ENCODE assay signal across 1 cellular context in the genomic region with DNA sequence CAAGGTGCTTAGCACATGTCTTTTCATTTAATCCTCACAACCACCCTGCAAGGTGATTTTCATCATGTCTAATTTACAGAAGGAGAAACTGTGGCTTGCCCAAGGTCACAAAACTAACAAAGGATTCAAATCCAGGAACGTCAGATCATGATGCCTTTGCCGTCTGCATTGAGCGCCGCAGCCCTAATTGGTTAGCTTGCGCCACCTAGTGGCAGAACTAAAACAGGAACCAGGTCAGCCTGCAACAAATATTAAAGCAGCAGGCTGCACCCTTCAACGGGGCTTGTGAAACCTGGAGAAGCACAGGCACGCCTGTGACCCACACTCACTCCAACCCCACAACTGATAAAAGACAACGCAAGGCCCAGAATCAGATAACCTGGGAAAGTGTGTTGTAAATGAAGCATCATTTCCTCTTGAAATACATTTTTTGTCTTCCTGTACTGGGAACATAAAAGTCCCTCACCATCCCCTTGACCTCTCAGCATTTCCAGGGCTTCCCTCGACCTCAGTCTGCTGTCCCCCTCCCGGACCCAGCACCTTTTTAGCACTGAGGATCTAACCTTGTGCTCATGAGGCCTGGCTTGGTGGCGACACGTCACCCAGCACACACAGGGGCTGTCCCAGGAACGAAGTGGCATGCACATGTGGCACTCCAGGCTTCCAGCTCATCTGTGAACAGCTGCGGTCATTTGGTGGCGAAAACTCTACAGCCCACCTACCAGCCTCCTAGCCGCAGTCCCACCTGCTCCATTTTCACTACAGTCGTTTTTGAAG.
TF ChIP-seq lines count a peak whose summit lies in the region.

No MANE protein-coding gene starts in this region.

TF ChIP-seq in HepG2, 621 proteins besides CTCF, POLR2A, EP300 and RAD21 (continued from another document and continues in another):
- TF ChIP-seq ZNF567 (CRISPR knock-in tag; IDR thresholded peaks at IDR 0.05; ENCODE audit: borderline replicate concordance) (0 out of 2 replicates have a peak, but pooled peaks have one; percentile 27), HOXA7 (CRISPR knock-in tag; IDR thresholded peaks at IDR 0.05) (no peak), NFE2L2 (IDR thresholded peaks at IDR 0.05; ENCODE audit: low read length) (no peak), SSRP1 (CRISPR knock-in tag; IDR thresholded peaks at IDR 0.05) (0 out of 2 replicates have a peak, but pooled peaks have one; percentile 44), ONECUT2 (CRISPR knock-in tag; IDR thresholded peaks at IDR 0.05) (peak; percentile 27; the same call in 1 of the 2 replicates), FOSL2 (CRISPR knock-in tag; IDR thresholded peaks at IDR 0.05) (0 out of 2 replicates have a peak, but pooled peaks have one; percentile 19), NR2F2 (IDR thresholded peaks at IDR 0.05; ENCODE audit: borderline replicate concordance, low read depth) (no peak), TOE1 (CRISPR knock-in tag; IDR thresholded peaks at IDR 0.05) (peak; percentile 83; the same call in 1 of the 2 replicates), ASH2L (IDR thresholded peaks at IDR 0.05; ENCODE audit: insufficient read length, low read depth, low read length) (peak; percentile 16), TP53 (CRISPR knock-in tag; conservative IDR thresholded peaks at IDR 0.05) (no peak), WIZ (CRISPR knock-in tag; IDR thresholded peaks at IDR 0.05) (no peak), TARDBP (CRISPR knock-in tag; IDR thresholded peaks at IDR 0.05) (peak; percentile 47; the same call in 1 of the 2 replicates), SRSF9 (IDR thresholded peaks at IDR 0.05; ENCODE audit: borderline replicate concordance, insufficient read depth, low read depth, low read length, poor library complexity, severe bottlenecking) (no peak), ZNF350 (CRISPR knock-in tag; IDR thresholded peaks at IDR 0.05; ENCODE audit: borderline replicate concordance, low read depth) (peak; percentile 58; the same call in 1 of the 2 replicates), SOX6 (IDR thresholded peaks at IDR 0.05) (no peak), SOX6 (CRISPR knock-in tag; IDR thresholded peaks at IDR 0.05) (0 out of 2 replicates have a peak, but pooled peaks have one; percentile 31), ADNP (CRISPR knock-in tag; IDR thresholded peaks at IDR 0.05) (no peak), FOXK2 (IDR thresholded peaks at IDR 0.05) (no peak), JDP2 (CRISPR knock-in tag; IDR thresholded peaks at IDR 0.05; ENCODE audit: borderline replicate concordance) (no peak), ERF (CRISPR knock-in tag; IDR thresholded peaks at IDR 0.05) (peak; percentile 38; the same call in 1 of the 2 replicates), CCAR2 (optimal IDR thresholded peaks at IDR 0.05; ENCODE audit: low read depth, low read length) (no peak), CEBPB (IDR thresholded peaks at IDR 0.05; ENCODE audit: borderline replicate concordance, low read depth, low read length) (no peak), MYC (CRISPR knock-in tag; IDR thresholded peaks at IDR 0.05; ENCODE audit: borderline replicate concordance) (peak; percentile 63; the same call in 1 of the 2 replicates), CBX5 (CRISPR knock-in tag; IDR thresholded peaks at IDR 0.05; ENCODE audit: borderline replicate concordance) (peak; percentile 48; the same call in 1 of the 2 replicates), MIXL1 (CRISPR knock-in tag; IDR thresholded peaks at IDR 0.05) (peak; percentile 93), ZNF24 (IDR thresholded peaks at IDR 0.05) (0 out of 2 replicates have a peak, but pooled peaks have one; percentile 7), YEATS4 (CRISPR knock-in tag; IDR thresholded peaks at IDR 0.05; ENCODE audit: borderline replicate concordance) (0 out of 2 replicates have a peak, but pooled peaks have one; percentile 39), XRCC5 (optimal IDR thresholded peaks at IDR 0.05; ENCODE audit: low read length) (peak; percentile 60)
- TF ChIP-seq, protein P1, sequence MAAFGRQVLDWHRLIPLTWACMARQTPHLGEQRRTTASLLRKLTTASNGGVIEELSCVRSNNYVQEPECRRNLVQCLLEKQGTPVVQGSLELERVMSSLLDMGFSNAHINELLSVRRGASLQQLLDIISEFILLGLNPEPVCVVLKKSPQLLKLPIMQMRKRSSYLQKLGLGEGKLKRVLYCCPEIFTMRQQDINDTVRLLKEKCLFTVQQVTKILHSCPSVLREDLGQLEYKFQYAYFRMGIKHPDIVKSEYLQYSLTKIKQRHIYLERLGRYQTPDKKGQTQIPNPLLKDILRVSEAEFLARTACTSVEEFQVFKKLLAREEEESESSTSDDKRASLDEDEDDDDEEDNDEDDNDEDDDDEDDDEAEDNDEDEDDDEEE (CRISPR knock-in tag; IDR thresholded peaks at IDR 0.05) = no peak
- TF ChIP-seq, protein P2, sequence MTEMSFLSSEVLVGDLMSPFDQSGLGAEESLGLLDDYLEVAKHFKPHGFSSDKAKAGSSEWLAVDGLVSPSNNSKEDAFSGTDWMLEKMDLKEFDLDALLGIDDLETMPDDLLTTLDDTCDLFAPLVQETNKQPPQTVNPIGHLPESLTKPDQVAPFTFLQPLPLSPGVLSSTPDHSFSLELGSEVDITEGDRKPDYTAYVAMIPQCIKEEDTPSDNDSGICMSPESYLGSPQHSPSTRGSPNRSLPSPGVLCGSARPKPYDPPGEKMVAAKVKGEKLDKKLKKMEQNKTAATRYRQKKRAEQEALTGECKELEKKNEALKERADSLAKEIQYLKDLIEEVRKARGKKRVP (CRISPR knock-in tag; IDR thresholded peaks at IDR 0.05) = no peak
- TF ChIP-seq, protein P3, sequence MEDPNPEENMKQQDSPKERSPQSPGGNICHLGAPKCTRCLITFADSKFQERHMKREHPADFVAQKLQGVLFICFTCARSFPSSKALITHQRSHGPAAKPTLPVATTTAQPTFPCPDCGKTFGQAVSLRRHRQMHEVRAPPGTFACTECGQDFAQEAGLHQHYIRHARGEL (CRISPR knock-in tag; IDR thresholded peaks at IDR 0.05) = no peak
- TF ChIP-seq, protein P4, sequence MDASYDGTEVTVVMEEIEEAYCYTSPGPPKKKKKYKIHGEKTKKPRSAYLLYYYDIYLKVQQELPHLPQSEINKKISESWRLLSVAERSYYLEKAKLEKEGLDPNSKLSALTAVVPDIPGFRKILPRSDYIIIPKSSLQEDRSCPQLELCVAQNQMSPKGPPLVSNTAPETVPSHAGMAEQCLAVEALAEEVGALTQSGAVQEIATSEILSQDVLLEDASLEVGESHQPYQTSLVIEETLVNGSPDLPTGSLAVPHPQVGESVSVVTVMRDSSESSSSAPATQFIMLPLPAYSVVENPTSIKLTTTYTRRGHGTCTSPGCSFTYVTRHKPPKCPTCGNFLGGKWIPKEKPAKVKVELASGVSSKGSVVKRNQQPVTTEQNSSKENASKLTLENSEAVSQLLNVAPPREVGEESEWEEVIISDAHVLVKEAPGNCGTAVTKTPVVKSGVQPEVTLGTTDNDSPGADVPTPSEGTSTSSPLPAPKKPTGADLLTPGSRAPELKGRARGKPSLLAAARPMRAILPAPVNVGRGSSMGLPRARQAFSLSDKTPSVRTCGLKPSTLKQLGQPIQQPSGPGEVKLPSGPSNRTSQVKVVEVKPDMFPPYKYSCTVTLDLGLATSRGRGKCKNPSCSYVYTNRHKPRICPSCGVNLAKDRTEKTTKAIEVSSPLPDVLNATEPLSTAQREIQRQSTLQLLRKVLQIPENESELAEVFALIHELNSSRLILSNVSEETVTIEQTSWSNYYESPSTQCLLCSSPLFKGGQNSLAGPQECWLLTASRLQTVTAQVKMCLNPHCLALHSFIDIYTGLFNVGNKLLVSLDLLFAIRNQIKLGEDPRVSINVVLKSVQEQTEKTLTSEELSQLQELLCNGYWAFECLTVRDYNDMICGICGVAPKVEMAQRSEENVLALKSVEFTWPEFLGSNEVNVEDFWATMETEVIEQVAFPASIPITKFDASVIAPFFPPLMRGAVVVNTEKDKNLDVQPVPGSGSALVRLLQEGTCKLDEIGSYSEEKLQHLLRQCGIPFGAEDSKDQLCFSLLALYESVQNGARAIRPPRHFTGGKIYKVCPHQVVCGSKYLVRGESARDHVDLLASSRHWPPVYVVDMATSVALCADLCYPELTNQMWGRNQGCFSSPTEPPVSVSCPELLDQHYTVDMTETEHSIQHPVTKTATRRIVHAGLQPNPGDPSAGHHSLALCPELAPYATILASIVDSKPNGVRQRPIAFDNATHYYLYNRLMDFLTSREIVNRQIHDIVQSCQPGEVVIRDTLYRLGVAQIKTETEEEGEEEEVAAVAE (CRISPR knock-in tag; IDR thresholded peaks at IDR 0.05; ENCODE audit: borderline replicate concordance) = peak; percentile 61; the same call in 1 of the 2 replicates
- TF ChIP-seq, protein P5, sequence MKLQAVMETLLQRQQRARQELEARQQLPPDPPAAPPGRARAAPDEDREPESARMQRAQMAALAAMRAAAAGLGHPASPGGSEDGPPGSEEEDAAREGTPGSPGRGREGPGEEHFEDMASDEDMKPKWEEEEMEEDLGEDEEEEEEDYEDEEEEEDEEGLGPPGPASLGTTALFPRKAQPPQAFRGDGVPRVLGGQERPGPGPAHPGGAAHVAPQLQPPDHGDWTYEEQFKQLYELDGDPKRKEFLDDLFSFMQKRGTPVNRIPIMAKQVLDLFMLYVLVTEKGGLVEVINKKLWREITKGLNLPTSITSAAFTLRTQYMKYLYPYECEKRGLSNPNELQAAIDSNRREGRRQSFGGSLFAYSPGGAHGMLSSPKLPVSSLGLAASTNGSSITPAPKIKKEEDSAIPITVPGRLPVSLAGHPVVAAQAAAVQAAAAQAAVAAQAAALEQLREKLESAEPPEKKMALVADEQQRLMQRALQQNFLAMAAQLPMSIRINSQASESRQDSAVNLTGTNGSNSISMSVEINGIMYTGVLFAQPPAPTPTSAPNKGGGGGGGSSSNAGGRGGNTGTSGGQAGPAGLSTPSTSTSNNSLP (IDR thresholded peaks at IDR 0.05; ENCODE audit: low read depth, low read length) = peak; percentile 45; the same call in 1 of the 2 replicates
- TF ChIP-seq, protein P6, sequence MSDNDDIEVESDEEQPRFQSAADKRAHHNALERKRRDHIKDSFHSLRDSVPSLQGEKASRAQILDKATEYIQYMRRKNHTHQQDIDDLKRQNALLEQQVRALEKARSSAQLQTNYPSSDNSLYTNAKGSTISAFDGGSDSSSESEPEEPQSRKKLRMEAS (IDR thresholded peaks at IDR 0.05) = peak; percentile 70
- TF ChIP-seq, protein P7, sequence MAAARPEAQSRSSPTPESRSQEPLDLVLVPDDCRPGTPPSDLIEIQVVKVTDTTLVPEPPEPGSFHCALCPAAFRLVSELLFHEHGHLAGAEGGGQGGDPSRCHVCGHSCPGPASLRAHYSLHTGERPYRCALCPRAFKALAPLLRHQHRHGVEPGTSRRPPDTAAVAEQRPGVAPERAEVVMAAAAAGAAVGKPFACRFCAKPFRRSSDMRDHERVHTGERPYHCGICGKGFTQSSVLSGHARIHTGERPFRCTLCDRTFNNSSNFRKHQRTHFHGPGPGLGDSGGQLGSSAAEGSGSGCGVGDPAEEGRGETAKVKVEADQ (CRISPR knock-in tag; IDR thresholded peaks at IDR 0.05; ENCODE audit: borderline replicate concordance) = no peak
- TF ChIP-seq, protein P8, sequence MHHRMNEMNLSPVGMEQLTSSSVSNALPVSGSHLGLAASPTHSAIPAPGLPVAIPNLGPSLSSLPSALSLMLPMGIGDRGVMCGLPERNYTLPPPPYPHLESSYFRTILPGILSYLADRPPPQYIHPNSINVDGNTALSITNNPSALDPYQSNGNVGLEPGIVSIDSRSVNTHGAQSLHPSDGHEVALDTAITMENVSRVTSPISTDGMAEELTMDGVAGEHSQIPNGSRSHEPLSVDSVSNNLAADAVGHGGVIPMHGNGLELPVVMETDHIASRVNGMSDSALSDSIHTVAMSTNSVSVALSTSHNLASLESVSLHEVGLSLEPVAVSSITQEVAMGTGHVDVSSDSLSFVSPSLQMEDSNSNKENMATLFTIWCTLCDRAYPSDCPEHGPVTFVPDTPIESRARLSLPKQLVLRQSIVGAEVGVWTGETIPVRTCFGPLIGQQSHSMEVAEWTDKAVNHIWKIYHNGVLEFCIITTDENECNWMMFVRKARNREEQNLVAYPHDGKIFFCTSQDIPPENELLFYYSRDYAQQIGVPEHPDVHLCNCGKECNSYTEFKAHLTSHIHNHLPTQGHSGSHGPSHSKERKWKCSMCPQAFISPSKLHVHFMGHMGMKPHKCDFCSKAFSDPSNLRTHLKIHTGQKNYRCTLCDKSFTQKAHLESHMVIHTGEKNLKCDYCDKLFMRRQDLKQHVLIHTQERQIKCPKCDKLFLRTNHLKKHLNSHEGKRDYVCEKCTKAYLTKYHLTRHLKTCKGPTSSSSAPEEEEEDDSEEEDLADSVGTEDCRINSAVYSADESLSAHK (CRISPR knock-in tag; IDR thresholded peaks at IDR 0.05; ENCODE audit: borderline replicate concordance) = no peak
- TF ChIP-seq, protein P9, sequence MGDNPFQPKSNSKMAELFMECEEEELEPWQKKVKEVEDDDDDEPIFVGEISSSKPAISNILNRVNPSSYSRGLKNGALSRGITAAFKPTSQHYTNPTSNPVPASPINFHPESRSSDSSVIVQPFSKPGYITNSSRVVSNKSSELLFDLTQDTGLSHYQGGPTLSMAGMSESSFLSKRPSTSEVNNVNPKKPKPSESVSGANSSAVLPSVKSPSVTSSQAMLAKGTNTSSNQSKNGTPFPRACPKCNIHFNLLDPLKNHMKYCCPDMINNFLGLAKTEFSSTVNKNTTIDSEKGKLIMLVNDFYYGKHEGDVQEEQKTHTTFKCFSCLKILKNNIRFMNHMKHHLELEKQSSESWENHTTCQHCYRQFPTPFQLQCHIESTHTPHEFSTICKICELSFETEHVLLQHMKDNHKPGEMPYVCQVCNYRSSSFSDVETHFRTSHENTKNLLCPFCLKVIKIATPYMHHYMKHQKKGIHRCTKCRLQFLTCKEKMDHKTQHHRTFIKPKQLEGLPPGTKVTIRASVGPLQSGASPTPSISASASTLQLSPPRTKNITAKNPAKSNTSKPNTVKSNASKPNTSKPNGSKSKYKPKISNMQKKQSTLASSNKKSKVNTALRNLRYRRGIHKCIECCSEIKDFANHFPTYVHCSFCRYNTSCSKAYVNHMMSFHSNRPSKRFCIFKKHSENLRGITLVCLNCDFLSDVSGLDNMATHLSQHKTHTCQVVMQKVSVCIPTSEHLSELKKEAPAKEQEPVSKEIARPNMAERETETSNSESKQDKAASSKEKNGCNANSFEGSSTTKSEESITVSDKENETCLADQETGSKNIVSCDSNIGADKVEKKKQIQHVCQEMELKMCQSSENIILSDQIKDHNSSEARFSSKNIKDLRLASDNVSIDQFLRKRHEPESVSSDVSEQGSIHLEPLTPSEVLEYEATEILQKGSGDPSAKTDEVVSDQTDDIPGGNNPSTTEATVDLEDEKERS (CRISPR knock-in tag; IDR thresholded peaks at IDR 0.05) = 0 out of 2 replicates have a peak, but pooled peaks have one; percentile 55
- TF ChIP-seq, protein P10, sequence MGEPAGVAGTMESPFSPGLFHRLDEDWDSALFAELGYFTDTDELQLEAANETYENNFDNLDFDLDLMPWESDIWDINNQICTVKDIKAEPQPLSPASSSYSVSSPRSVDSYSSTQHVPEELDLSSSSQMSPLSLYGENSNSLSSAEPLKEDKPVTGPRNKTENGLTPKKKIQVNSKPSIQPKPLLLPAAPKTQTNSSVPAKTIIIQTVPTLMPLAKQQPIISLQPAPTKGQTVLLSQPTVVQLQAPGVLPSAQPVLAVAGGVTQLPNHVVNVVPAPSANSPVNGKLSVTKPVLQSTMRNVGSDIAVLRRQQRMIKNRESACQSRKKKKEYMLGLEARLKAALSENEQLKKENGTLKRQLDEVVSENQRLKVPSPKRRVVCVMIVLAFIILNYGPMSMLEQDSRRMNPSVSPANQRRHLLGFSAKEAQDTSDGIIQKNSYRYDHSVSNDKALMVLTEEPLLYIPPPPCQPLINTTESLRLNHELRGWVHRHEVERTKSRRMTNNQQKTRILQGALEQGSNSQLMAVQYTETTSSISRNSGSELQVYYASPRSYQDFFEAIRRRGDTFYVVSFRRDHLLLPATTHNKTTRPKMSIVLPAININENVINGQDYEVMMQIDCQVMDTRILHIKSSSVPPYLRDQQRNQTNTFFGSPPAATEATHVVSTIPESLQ (CRISPR knock-in tag; conservative IDR thresholded peaks at IDR 0.05) = no peak
